Comparison of ENCODE assay signal across 1 cellular context in the genomic region with DNA sequence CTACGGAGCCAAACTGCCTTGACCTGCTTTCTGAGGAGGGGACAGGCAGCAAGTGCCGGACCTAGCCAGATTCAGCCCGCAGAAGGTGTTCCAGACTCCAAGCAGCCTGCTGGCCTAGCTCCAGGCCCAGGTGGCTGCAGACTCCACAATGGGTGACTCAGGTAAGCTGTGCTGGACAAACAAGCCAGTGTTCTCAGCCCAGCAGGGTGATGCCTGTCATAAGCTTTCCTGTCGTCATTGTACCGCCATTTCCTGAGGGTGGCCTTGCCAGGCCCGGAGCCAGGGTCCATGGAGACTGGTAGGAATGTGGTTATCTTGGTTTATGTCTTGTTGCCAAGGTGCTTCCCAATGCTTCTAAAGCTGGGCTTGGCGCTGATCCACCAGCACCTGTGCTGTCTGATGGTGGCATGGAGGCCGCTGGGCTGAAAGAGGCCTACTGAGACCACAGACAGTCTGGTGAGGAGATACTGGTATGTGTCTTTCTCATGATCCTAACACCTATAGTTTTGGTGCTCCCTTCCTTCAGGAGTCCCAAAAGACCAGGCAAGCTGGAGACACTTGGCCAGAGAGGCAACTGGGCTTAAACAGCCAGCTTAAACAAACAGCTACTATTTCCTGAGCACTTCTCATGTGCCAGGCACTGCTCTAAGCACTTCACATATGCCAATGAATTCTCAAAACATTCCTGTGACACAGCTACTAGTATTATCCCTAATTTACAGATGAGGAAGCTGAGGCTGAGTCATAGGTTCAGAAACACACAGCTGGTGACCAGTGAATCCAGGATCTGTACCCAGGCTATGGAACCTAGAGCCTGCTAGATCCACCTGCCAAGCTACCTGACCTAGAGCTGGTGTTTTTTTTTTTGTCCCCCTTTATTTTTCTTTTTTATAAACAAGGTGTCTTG.
TF ChIP-seq lines count a peak whose summit lies in the region.

No MANE protein-coding gene starts in this region.

TF ChIP-seq in H1, 55 proteins besides CTCF, POLR2A, EP300 and RAD21 (continued from another document):
- TF ChIP-seq, protein P1, sequence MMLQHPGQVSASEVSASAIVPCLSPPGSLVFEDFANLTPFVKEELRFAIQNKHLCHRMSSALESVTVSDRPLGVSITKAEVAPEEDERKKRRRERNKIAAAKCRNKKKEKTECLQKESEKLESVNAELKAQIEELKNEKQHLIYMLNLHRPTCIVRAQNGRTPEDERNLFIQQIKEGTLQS (IDR thresholded peaks at IDR 0.05; ENCODE audit: insufficient read depth, low read depth, low read length): no peak
- TF ChIP-seq SUZ12 (IDR thresholded peaks at IDR 0.05; ENCODE audit: low read length): no peak
- TF ChIP-seq SAP30 (IDR thresholded peaks at IDR 0.05; ENCODE audit: insufficient read depth, insufficient replicate concordance, low read length): no peak
- TF ChIP-seq ATF2 (IDR thresholded peaks at IDR 0.05; ENCODE audit: low read length): no peak
- no peak for TF ChIP-seq NRF1 (IDR thresholded peaks at IDR 0.05; ENCODE audit: low read depth, low read length)
- no peak for TF ChIP-seq CBX5 (IDR thresholded peaks at IDR 0.05; ENCODE audit: low read depth, low read length)
- TF ChIP-seq RXRA (IDR thresholded peaks at IDR 0.05; ENCODE audit: insufficient read depth, low read depth, low read length): no peak
- no peak for TF ChIP-seq GTF2F1 (IDR thresholded peaks at IDR 0.05; ENCODE audit: borderline replicate concordance, low read depth, low read length)
- TF ChIP-seq PHF8 (conservative IDR thresholded peaks at IDR 0.05; ENCODE audit: low read depth, low read length): no peak
